2 cellular contexts compared by ENCODE assay signal in genomic region chr3:134328147-134328591, GRCh38.
A peak's percentile ranks its signal among the peaks of the same experiment; 100 is the strongest.
TF ChIP-seq lines count a peak whose summit lies in the region.

No MANE protein-coding gene starts in this region.

TF ChIP-seq in IMR-90, 13 proteins besides CTCF, POLR2A, EP300 and RAD21:
- TF ChIP-seq MXI1 (IDR thresholded peaks at IDR 0.05; ENCODE audit: borderline replicate concordance, low read depth, low read length): no peak
- no peak for TF ChIP-seq USF2 (IDR thresholded peaks at IDR 0.05; ENCODE audit: low read depth, low read length)
- TF ChIP-seq FOS (IDR thresholded peaks at IDR 0.05; ENCODE audit: low read depth, low read length): peak; percentile 82
- no peak for TF ChIP-seq CHD1 (IDR thresholded peaks at IDR 0.05; ENCODE audit: low read depth, low read length)
- peak; percentile 82; the same call in 1 of the 2 replicates for TF ChIP-seq NFE2L2 (IDR thresholded peaks at IDR 0.05; ENCODE audit: low read depth, low read length)
- TF ChIP-seq SMC3 (IDR thresholded peaks at IDR 0.05; ENCODE audit: low read depth, low read length): peak; percentile 6; the same call in 1 of the 2 replicates
- TF ChIP-seq BHLHE40 (IDR thresholded peaks at IDR 0.05; ENCODE audit: low read depth, low read length): peak; percentile 37
- no peak for TF ChIP-seq ELK1 (IDR thresholded peaks at IDR 0.05; ENCODE audit: borderline replicate concordance, low read depth, low read length)
- peak; percentile 81 for TF ChIP-seq CEBPB (IDR thresholded peaks at IDR 0.05; ENCODE audit: low read depth, low read length)
- TF ChIP-seq MAZ (IDR thresholded peaks at IDR 0.05; ENCODE audit: borderline replicate concordance, low read depth, low read length): peak; percentile 14; the same call in 1 of the 2 replicates
- peak; percentile 11 for TF ChIP-seq RCOR1 (IDR thresholded peaks at IDR 0.05; ENCODE audit: insufficient replicate concordance, low read length)
- TF ChIP-seq MAFK (IDR thresholded peaks at IDR 0.05; ENCODE audit: low read depth, low read length): peak; percentile 36; the same call in 1 of the 2 replicates
- TF ChIP-seq RFX5 (IDR thresholded peaks at IDR 0.05; ENCODE audit: low read depth, low read length): no peak

TF ChIP-seq in K562, 482 proteins besides CTCF, POLR2A, EP300 and RAD21:
- peak; percentile 31 for TF ChIP-seq RBM25 (IDR thresholded peaks at IDR 0.05; ENCODE audit: low read depth, low read length, severe bottlenecking)
- no peak for TF ChIP-seq FOXP4 (CRISPR knock-in tag; IDR thresholded peaks at IDR 0.05; ENCODE audit: borderline replicate concordance)
TF ChIP-seq in K562: peak in this region for 1.
